25 cellular contexts compared by ENCODE assay signal in the genomic region with DNA sequence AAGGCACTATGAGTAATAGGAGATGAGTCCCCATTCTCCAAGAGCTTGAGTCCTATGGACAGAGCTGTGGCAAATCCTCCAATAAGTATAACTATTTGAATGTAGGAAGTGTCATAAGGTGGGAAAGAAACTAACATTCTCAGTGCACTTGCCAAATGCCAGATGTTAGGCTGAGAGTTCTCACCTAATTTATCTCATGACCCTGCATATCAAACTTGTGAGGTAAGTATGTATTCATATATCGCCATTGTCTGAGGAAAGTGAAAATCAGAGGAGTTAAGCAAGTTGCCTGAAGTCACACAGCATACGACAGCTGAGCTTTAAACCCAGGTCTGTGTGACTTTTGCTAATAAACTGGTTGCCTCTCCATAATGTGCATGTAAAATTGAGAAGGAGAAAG.
"Had no signal": no experiment of that assay in that cellular context is flagged by ENCODE, and none has a peak within 500 bp of the region (broad histone marks: within the 10 kb centered on the region; RNA-seq: fewer than 3 reads in every experiment).

No MANE protein-coding gene starts in this region.

- H3K4me1 ChIP-seq: parathyroid adenoma, right lobe of liver, thyroid gland had no signal

- ATAC-seq: natural killer cell; psoas muscle; right cardiac atrium; right lobe of liver; stimulated activated effector memory CD8-positive, alpha-beta T cell treated with anti-CD3 and anti-CD28 coated beads, Interleukin-12 subunit alpha, Interleukin-12 subunit beta, amount 100 ng/mL, for 72 hours; stimulated activated naive B cell treated with anti-CD40 and anti-IgM and Interleukin-4, amounts not matched to agents 10 μg/mL and 1 μg/mL and 100 μg/mL, for 72 hours had no signal

- H3K79me2 ChIP-seq: parathyroid adenoma had no signal

- H3K4me3 ChIP-seq: ovary, psoas muscle, right lobe of liver, sigmoid colon, stomach, thoracic aorta, thyroid gland, tibial nerve, upper lobe of left lung, vagina had no signal

- H3K9me3 ChIP-seq: neutrophil, ovary, psoas muscle, right lobe of liver, sigmoid colon, stomach, thoracic aorta, thyroid gland, tibial nerve, upper lobe of left lung, vagina had no signal

- DNase-seq: natural killer cell; nucleus accumbens; ovary; psoas muscle; right cardiac atrium; right lobe of liver; sigmoid colon; small intestine; stimulated activated CD4-positive, alpha-beta T cell treated with anti-CD3 and anti-CD28 coated beads, Interleukin-15, amount 100 ng/mL, for 24 hours; stimulated activated CD4-positive, alpha-beta T cell treated with anti-CD3 and anti-CD28 coated beads, Interleukin-2, amount 100 ng/mL, for 24 hours; stimulated activated CD4-positive, alpha-beta T cell treated with anti-CD3 and anti-CD28 coated beads, Interleukin-2, amount 100 ng/mL, for 48 hours; stimulated activated CD4-positive, alpha-beta T cell treated with anti-CD3 and anti-CD28 coated beads, Interleukin-4, amount 100 ng/mL, for 24 hours; stimulated activated naive B cell treated with anti-CD40 and anti-IgM and Interleukin-4, amounts not matched to agents 10 μg/mL and 1 μg/mL and 100 μg/mL, for 72 hours; stimulated activated naive CD4-positive, alpha-beta T cell treated with Interleukin-2 at 50 U/mL for 16 hours; stomach; thyroid gland; trophoblast cell; upper lobe of left lung had no signal

- H2AFZ ChIP-seq: parathyroid adenoma had no signal

- H3K36me3 ChIP-seq: neutrophil, ovary, right lobe of liver, sigmoid colon, stomach, thoracic aorta, thyroid gland, tibial nerve, upper lobe of left lung, vagina had no signal

- H3K27me3 ChIP-seq: neutrophil, ovary, right lobe of liver, sigmoid colon, stomach, thyroid gland, tibial nerve, upper lobe of left lung, vagina had no signal

- FAIRE-seq: small intestine, urothelium cell line had no signal

- H3K27ac ChIP-seq: neutrophil, ovary, parathyroid adenoma, psoas muscle, right lobe of liver, stomach, thoracic aorta, thyroid gland, tibial nerve, upper lobe of left lung, vagina had no signal
